In the genomic region with DNA sequence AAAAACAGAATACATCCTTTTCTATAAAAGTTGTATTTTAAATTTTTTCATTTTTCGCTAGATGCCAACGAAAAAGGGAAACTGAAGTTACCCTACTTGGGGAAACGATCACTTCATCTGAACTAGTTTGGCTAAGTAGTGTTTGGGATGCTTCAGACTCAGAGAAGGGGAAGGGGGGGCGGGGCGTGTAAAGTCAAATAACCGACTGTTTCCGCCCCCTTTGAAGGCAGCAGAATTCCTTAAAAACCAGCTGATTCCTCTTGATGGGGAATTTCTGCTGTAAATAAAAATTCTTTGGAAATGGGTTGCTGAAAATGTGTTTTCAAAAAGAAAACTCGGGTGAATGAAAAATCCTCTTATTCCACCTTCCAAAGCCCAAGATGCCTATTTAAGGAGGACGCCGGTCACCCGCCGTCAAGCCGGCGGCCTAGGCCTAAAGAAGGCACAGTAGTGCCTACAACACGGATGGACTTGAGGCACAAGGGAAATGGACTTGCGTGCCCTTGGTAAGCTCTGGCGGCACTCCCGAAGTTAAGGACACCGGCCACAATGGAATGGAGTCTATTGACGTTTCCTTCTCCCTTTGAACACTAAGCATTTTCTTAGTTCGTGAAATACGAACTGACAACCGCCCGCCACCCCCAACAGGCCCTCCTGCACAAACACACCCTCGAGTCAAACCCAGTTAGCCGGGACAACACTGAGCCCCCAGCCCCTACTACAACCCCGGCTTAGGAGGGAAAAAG, we compare ENCODE assay signal across 8 cellular contexts. TPM values are rescaled to one million over a fixed set of nuclear protein-coding genes. Genes with fewer than 3 reads are reported as not detected.
DNase-seq lines count a peak whose midpoint lies in the region; ATAC-seq and TF ChIP-seq lines count a peak whose summit lies in the region.

No MANE protein-coding gene starts in this region.

- no peak overlapping the region for H2AFZ ChIP-seq in OCI-LY3 (ENCODE audit: low read depth, low read length)

- peaks cover 68% of the 10 kb centered on the region for H3K79me2 ChIP-seq in OCI-LY3 (ENCODE audit: low read length)

- peak overlapping the region; percentile 74 for H3K27ac ChIP-seq in CD8-positive, alpha-beta memory T cell (ENCODE audit: low read depth, low read length)
- H3K27ac ChIP-seq in OCI-LY3 (ENCODE audit: low read length) (peak overlapping the region; percentile 73), neutrophil (peak overlapping the region; percentile 92)

- peaks cover 0 to 9% (median 0%) of the 10 kb centered on the region in 3 donors for H3K36me3 Mint-ChIP-seq in CD8-positive, alpha-beta memory T cell
- H3K36me3 Mint-ChIP-seq in activated naive CD8-positive, alpha-beta T cell treated with anti-CD3 and anti-CD28 coated beads, Interleukin-2, amount 10 ng/mL, durations not matched to agents 7 days and 5 days = no peaks in the 10 kb centered on the region
- H3K36me3 Mint-ChIP-seq in glutamatergic neuron (ENCODE audit: unreplicated experiment) = no peaks in the 10 kb centered on the region

- H3K4me2 ChIP-seq in OCI-LY3 (ENCODE audit: low read length) = peak overlapping the region; percentile 94

- H3K36me3 ChIP-seq in CD8-positive, alpha-beta memory T cell (ENCODE audit: insufficient read depth, low read length) = no peaks in the 10 kb centered on the region
- no peaks in the 10 kb centered on the region for H3K36me3 ChIP-seq in OCI-LY3 (replicated peaks; ENCODE audit: low read depth, low read length)
- no peaks in the 10 kb centered on the region for H3K36me3 ChIP-seq in neutrophil

- H3K4me3 ChIP-seq in CD8-positive, alpha-beta memory T cell (ENCODE audit: low read length) = peak overlapping the region; percentile 59
- peak overlapping the region; percentile 97 for H3K4me3 ChIP-seq in OCI-LY3 (ENCODE audit: low read length)
- peak overlapping the region; percentile 85 to 92 for H3K4me3 ChIP-seq in neutrophil (ENCODE audit: low read depth in 1 of 2, low read length in 1 of 2)

- H3K27me3 Mint-ChIP-seq in CD8-positive, alpha-beta memory T cell = peaks cover 0 to 6% of the 10 kb centered on the region in 2 donors
- H3K27me3 Mint-ChIP-seq in activated naive CD8-positive, alpha-beta T cell treated with anti-CD3 and anti-CD28 coated beads, Interleukin-2, amount 10 ng/mL, durations not matched to agents 7 days and 5 days = no peaks in the 10 kb centered on the region
- peaks cover 6% of the 10 kb centered on the region for H3K27me3 Mint-ChIP-seq in glutamatergic neuron (ENCODE audit: unreplicated experiment)

- peaks cover 37 to 61% (median 51%) of the 10 kb centered on the region in 3 donors for H3K4me1 Mint-ChIP-seq in CD8-positive, alpha-beta memory T cell
- peaks cover 24% of the 10 kb centered on the region for H3K4me1 Mint-ChIP-seq in activated naive CD8-positive, alpha-beta T cell treated with anti-CD3 and anti-CD28 coated beads, Interleukin-2, amount 10 ng/mL, durations not matched to agents 7 days and 5 days
- peaks cover 12% of the 10 kb centered on the region for H3K4me1 Mint-ChIP-seq in glutamatergic neuron (ENCODE audit: low read depth, unreplicated experiment)

- peak overlapping the region; percentile 75 to 99 (median 93) for H3K27ac Mint-ChIP-seq in CD8-positive, alpha-beta memory T cell
- peak overlapping the region; percentile 78 for H3K27ac Mint-ChIP-seq in activated naive CD8-positive, alpha-beta T cell treated with anti-CD3 and anti-CD28 coated beads, Interleukin-2, amount 10 ng/mL, durations not matched to agents 7 days and 5 days
- peak overlapping the region; percentile 89 for H3K27ac Mint-ChIP-seq in glutamatergic neuron (ENCODE audit: unreplicated experiment)

- peak overlapping the region; percentile 90 to 98 (median 96) for H3K4me3 Mint-ChIP-seq in CD8-positive, alpha-beta memory T cell
- H3K4me3 Mint-ChIP-seq in activated naive CD8-positive, alpha-beta T cell treated with anti-CD3 and anti-CD28 coated beads, Interleukin-2, amount 10 ng/mL, durations not matched to agents 7 days and 5 days = peak overlapping the region; percentile 97
- peak overlapping the region; percentile 98 for H3K4me3 Mint-ChIP-seq in glutamatergic neuron (ENCODE audit: unreplicated experiment)

- intact Hi-C loops in posterior vena cava (cut with DNase I) = no loop called here

- TF ChIP-seq CTCF in OCI-LY3 (IDR thresholded peaks at IDR 0.05; ENCODE audit: low read depth, low read length) = no peak
- TF ChIP-seq CTCF in glutamatergic neuron (IDR thresholded peaks at IDR 0.05; ENCODE audit: partially characterized antibody, unreplicated experiment) = no peak
- TF ChIP-seq CTCF in neutrophil (IDR thresholded peaks at IDR 0.05) = no peak

- no peak for ATAC-seq in activated naive CD8-positive, alpha-beta T cell treated with anti-CD3 and anti-CD28 coated beads, Interleukin-2, amount 10 ng/mL, durations not matched to agents 7 days and 5 days (ENCODE audit: low read depth)
- ATAC-seq in HG03139 (IDR thresholded peaks at IDR 0.05; ENCODE audit: unreplicated experiment) = no peak

- peak overlapping the region; percentile 92 for H3K9ac ChIP-seq in OCI-LY3 (ENCODE audit: low read length)

- no peaks in the 10 kb centered on the region for H3K9me3 ChIP-seq in CD8-positive, alpha-beta memory T cell (ENCODE audit: low read length)
- no peaks in the 10 kb centered on the region for H3K9me3 ChIP-seq in OCI-LY3 (ENCODE audit: insufficient read depth, low read length)
- H3K9me3 ChIP-seq in neutrophil = no peaks in the 10 kb centered on the region

- H3K4me1 ChIP-seq in CD8-positive, alpha-beta memory T cell (ENCODE audit: insufficient read depth, low read length) = peaks cover 24% of the 10 kb centered on the region
- H3K4me1 ChIP-seq in OCI-LY3 (ENCODE audit: low read length) (peaks cover 18% of the 10 kb centered on the region), neutrophil (ENCODE audit: control insufficient read depth in 1 of 2, insufficient read depth in 1 of 2, low read depth in 1 of 2, low read length in 1 of 2) (peaks cover 21 to 26% of the 10 kb centered on the region in 2 experiments)

- POLR2A ChIA-PET in CD8-positive, alpha-beta memory T cell (lab: Charles Lee) = no interaction called here
- POLR2A ChIA-PET in activated naive CD8-positive, alpha-beta T cell treated with anti-CD3 and anti-CD28 coated beads, Interleukin-2, amount 10 ng/mL, durations not matched to agents 7 days and 5 days (lab: Charles Lee) = no interaction called here

- H3K9me3 Mint-ChIP-seq in CD8-positive, alpha-beta memory T cell = no peaks in the 10 kb centered on the region
- no peaks in the 10 kb centered on the region for H3K9me3 Mint-ChIP-seq in activated naive CD8-positive, alpha-beta T cell treated with anti-CD3 and anti-CD28 coated beads, Interleukin-2, amount 10 ng/mL, durations not matched to agents 7 days and 5 days
- H3K9me3 Mint-ChIP-seq in glutamatergic neuron (ENCODE audit: unreplicated experiment) = peaks cover 10% of the 10 kb centered on the region

- CTCF ChIA-PET in CD8-positive, alpha-beta memory T cell (lab: Charles Lee) = no interaction called here

- peak in 2 of 5 donors; percentile 1 to 26 for DNase-seq in CD8-positive, alpha-beta memory T cell
- peak; percentile 33 for DNase-seq in HK-2 (ENCODE audit: unreplicated experiment)
- DNase-seq in activated naive CD8-positive, alpha-beta T cell treated with anti-CD3 and anti-CD28 coated beads, Interleukin-2, amount 10 ng/mL, durations not matched to agents 7 days and 5 days = peak; percentile 36
- peak; percentile 54 for DNase-seq in glutamatergic neuron
- DNase-seq in posterior vena cava (ENCODE audit: low spot score) = no peak

- no peaks in the 10 kb centered on the region for H3K27me3 ChIP-seq in CD8-positive, alpha-beta memory T cell (ENCODE audit: insufficient read depth, low read length, poor library complexity, severe bottlenecking)
- H3K27me3 ChIP-seq in OCI-LY3 (ENCODE audit: low read depth, low read length) (no peaks in the 10 kb centered on the region), neutrophil (no peaks in the 10 kb centered on the region)

- H4K20me1 ChIP-seq in OCI-LY3 (ENCODE audit: insufficient read depth, low read length) = peaks cover 46% of the 10 kb centered on the region

RNA-seq across cellular contexts. Expression of gene ATXN2, which starts 2.0 kb away (rescaled TPM):
- 10 to 100 TPM; 39.9 to 44.9 TPM for total RNA-seq in CD8-positive, alpha-beta memory T cell
- polyA plus RNA-seq in CD8-positive, alpha-beta memory T cell = 27.7 TPM
- 10 to 100 TPM; 37.2 to 42.3 TPM for total RNA-seq in activated naive CD8-positive, alpha-beta T cell treated with anti-CD3 and anti-CD28 coated beads, Interleukin-2, amount 10 ng/mL, durations not matched to agents 7 days and 5 days
- total RNA-seq in glutamatergic neuron (ENCODE audit: unreplicated experiment) (80.8 TPM), posterior vena cava (10 to 100 TPM; 57.8 to 64.4 TPM)
